16 cellular contexts compared by ENCODE assay signal in genomic region chr3:13850161-13850945, GRCh38. TPM values are rescaled to one million over a fixed set of nuclear protein-coding genes. Genes with fewer than 3 reads are reported as not detected.
DNase-seq lines count a peak whose midpoint lies in the region; ATAC-seq, FAIRE-seq and TF ChIP-seq lines count a peak whose summit lies in the region.
"Had no signal": no experiment of that assay in that cellular context is flagged by ENCODE, and none has a peak within 500 bp of the region (broad histone marks: within the 10 kb centered on the region; RNA-seq: fewer than 3 reads in every experiment).

No MANE protein-coding gene starts in this region.

- no peak overlapping the region for H2AK5ac ChIP-seq in mesenchymal stem cell (ENCODE audit: low read length, severe bottlenecking)

- 36% methylated on average over 21 of the region's 21 CpGs for WGBS in mesenchymal stem cell

- TF ChIP-seq CTCF in CD8-positive, alpha-beta T cell (IDR thresholded peaks at IDR 0.05): no peak
- no peak for TF ChIP-seq CTCF in chondrocyte (IDR thresholded peaks at IDR 0.05)
- no peak for TF ChIP-seq CTCF in mesothelial cell of epicardium (IDR thresholded peaks at IDR 0.05; ENCODE audit: unreplicated experiment)

- H3K4me3 ChIP-seq in CD8-positive, alpha-beta T cell (ENCODE audit: low read depth, low read length): no peak overlapping the region
- peak overlapping the region in 1 of 2 experiments; percentile 31 for H3K4me3 ChIP-seq in mesenchymal stem cell (ENCODE audit: insufficient read depth in 1 of 2, low read depth in 1 of 2, low read length in 2 of 2)

- intact Hi-C loops in CD8-positive, alpha-beta T cell (cut with DNase I, micrococcal nuclease): no loop called here

- no peaks in the 10 kb centered on the region for H3K9me3 ChIP-seq in CD8-positive, alpha-beta T cell (ENCODE audit: low read length)
- H3K9me3 ChIP-seq in mesenchymal stem cell (ENCODE audit: control insufficient read depth, low read length): no peaks in the 10 kb centered on the region

- H3K27me3 ChIP-seq in CD8-positive, alpha-beta T cell (ENCODE audit: insufficient read depth, low read length): no peaks in the 10 kb centered on the region
- peaks cover 0 to 25% of the 10 kb centered on the region in 2 experiments for H3K27me3 ChIP-seq in mesenchymal stem cell (ENCODE audit: control insufficient read depth in 1 of 2, insufficient read depth in 1 of 2, low read length in 2 of 2)

- no peak overlapping the region for H3K4me3 Mint-ChIP-seq in CD8-positive, alpha-beta T cell
- H3K4me3 Mint-ChIP-seq in chondrocyte (ENCODE audit: unreplicated experiment) (no peak overlapping the region), mesothelial cell of epicardium (no peak overlapping the region)
- H3K4me3 Mint-ChIP-seq: activated T-cell treated with anti-CD3 and anti-CD28 coated beads, Interleukin-2, amount 50 U/mL, for 24 hours had no signal

- H3K18ac ChIP-seq in mesenchymal stem cell (ENCODE audit: low read depth in 1 of 2, low read length in 2 of 2): no peak overlapping the region

- H3K9ac ChIP-seq in mesenchymal stem cell (ENCODE audit: low read length): no peak overlapping the region

- peaks cover 16% of the 10 kb centered on the region for H3K4me1 Mint-ChIP-seq in CD8-positive, alpha-beta T cell (ENCODE audit: low read depth)
- H3K4me1 Mint-ChIP-seq in chondrocyte (ENCODE audit: low read depth) (no peaks in the 10 kb centered on the region), mesothelial cell of epicardium (peaks cover 14% of the 10 kb centered on the region)

- DNase-seq in CD8-positive, alpha-beta T cell: no peak
- DNase-seq in HTR-8/SVneo (ENCODE audit: insufficient read length, low spot score): peak; percentile 95
- peak; percentile 76 for DNase-seq in chondrocyte (ENCODE audit: low spot score)
- peak; percentile 39 to 65 for DNase-seq in mesothelial cell of epicardium (ENCODE audit: low spot score in 2 of 2, unreplicated experiment in 2 of 2)
- no peak for DNase-seq in mesenchymal stem cell
- DNase-seq in caudate nucleus (lab: John Stamatoyannopoulos, UW): no peak
- DNase-seq in activated CD4-positive, alpha-beta T cell treated with anti-CD3 and anti-CD28 coated beads for 1 hour: no peak
- DNase-seq: activated T-cell treated with anti-CD3 and anti-CD28 coated beads, Interleukin-2, amount 50 U/mL, for 24 hours; anterior cingulate cortex; hippocampal formation; KG1; NCI-H2171 treated with DMSO at 0.1 percent for 48 hours had no signal

- H3K4me1 ChIP-seq in CD8-positive, alpha-beta T cell (ENCODE audit: insufficient read depth, low read length): peaks cover 6% of the 10 kb centered on the region
- H3K4me1 ChIP-seq in mesenchymal stem cell (ENCODE audit: control insufficient read depth, insufficient read depth, low read depth, low read length): peaks cover 7% of the 10 kb centered on the region

- H3K4ac ChIP-seq in mesenchymal stem cell (ENCODE audit: low read depth in 1 of 2, low read length in 2 of 2): no peak overlapping the region

- H2BK15ac ChIP-seq in mesenchymal stem cell (ENCODE audit: low read depth, poor library complexity, severe bottlenecking): no peak overlapping the region

- ATAC-seq in CD8-positive, alpha-beta T cell: no peak
- ATAC-seq in GM18511 (IDR thresholded peaks at IDR 0.05; ENCODE audit: unreplicated experiment): no peak

- H3K27me3 Mint-ChIP-seq in CD8-positive, alpha-beta T cell (ENCODE audit: low read depth): peaks cover 2% of the 10 kb centered on the region
- H3K27me3 Mint-ChIP-seq in chondrocyte (ENCODE audit: low read depth) (peaks cover 15% of the 10 kb centered on the region), mesothelial cell of epicardium (ENCODE audit: low read depth) (no peaks in the 10 kb centered on the region)
- H3K27me3 Mint-ChIP-seq: activated T-cell treated with anti-CD3 and anti-CD28 coated beads, Interleukin-2, amount 50 U/mL, for 24 hours had no signal

- H3K4me2 ChIP-seq in mesenchymal stem cell (ENCODE audit: low read length, poor library complexity, severe bottlenecking): no peak overlapping the region

- H2BK120ac ChIP-seq in mesenchymal stem cell (ENCODE audit: low read depth, low read length): no peak overlapping the region

- H3K27ac Mint-ChIP-seq in CD8-positive, alpha-beta T cell: peak overlapping the region; percentile 55
- H3K27ac Mint-ChIP-seq in chondrocyte (ENCODE audit: unreplicated experiment): no peak overlapping the region
- peak overlapping the region; percentile 76 for H3K27ac Mint-ChIP-seq in mesothelial cell of epicardium
- H3K27ac Mint-ChIP-seq: activated T-cell treated with anti-CD3 and anti-CD28 coated beads, Interleukin-2, amount 50 U/mL, for 24 hours had no signal

- no peaks in the 10 kb centered on the region for H3K79me1 ChIP-seq in mesenchymal stem cell (replicated peaks; ENCODE audit: low read length, poor library complexity, severe bottlenecking)

- no peak overlapping the region for H4K91ac ChIP-seq in mesenchymal stem cell (ENCODE audit: low read length)

- no peak overlapping the region for H3K27ac ChIP-seq in CD8-positive, alpha-beta T cell (ENCODE audit: low read depth, low read length)
- no peak overlapping the region for H3K27ac ChIP-seq in mesenchymal stem cell (ENCODE audit: low read length, poor library complexity, severe bottlenecking)
- H3K27ac ChIP-seq in caudate nucleus (ENCODE audit: low read depth, low read length): no peak overlapping the region
- H3K27ac ChIP-seq: VCaP had no signal

- H3K36me3 Mint-ChIP-seq in CD8-positive, alpha-beta T cell: peaks cover 11% of the 10 kb centered on the region
- H3K36me3 Mint-ChIP-seq in chondrocyte (ENCODE audit: low read depth): no peaks in the 10 kb centered on the region
- H3K36me3 Mint-ChIP-seq in mesothelial cell of epicardium: no peaks in the 10 kb centered on the region

- no peak overlapping the region for H4K8ac ChIP-seq in mesenchymal stem cell (ENCODE audit: low read length)

- no peaks in the 10 kb centered on the region for H3K36me3 ChIP-seq in CD8-positive, alpha-beta T cell (ENCODE audit: insufficient read depth, low read length)
- H3K36me3 ChIP-seq in mesenchymal stem cell (ENCODE audit: control insufficient read depth in 1 of 2, insufficient read depth in 2 of 2, low read depth in 1 of 2, low read length in 2 of 2): no peaks in the 10 kb centered on the region

- no peak overlapping the region for H2BK5ac ChIP-seq in mesenchymal stem cell (ENCODE audit: low read depth, low read length, poor library complexity, severe bottlenecking)

- H2AFZ ChIP-seq in mesenchymal stem cell (ENCODE audit: low read depth, low read length): no peak overlapping the region

- peak; percentile 94 for FAIRE-seq in HTR-8/SVneo (lab: Jason Lieb, UNC)
- FAIRE-seq: endometrium, G401.6 had no signal

- no peaks in the 10 kb centered on the region for H3K9me3 Mint-ChIP-seq in CD8-positive, alpha-beta T cell
- H3K9me3 Mint-ChIP-seq in chondrocyte (ENCODE audit: low read depth) (no peaks in the 10 kb centered on the region), mesothelial cell of epicardium (peaks cover 3% of the 10 kb centered on the region)
- H3K9me3 Mint-ChIP-seq: activated T-cell treated with anti-CD3 and anti-CD28 coated beads, Interleukin-2, amount 50 U/mL, for 24 hours had no signal

- CTCF ChIA-PET in CD8-positive, alpha-beta T cell (lab: Charles Lee): interaction anchor here (0.9 to 1.6 kb wide), 5 partner anchors 21 to 193 kb away, joined by 3 read pairs; no protein-coding TSS in a partner anchor

- no peak overlapping the region for H3K14ac ChIP-seq in mesenchymal stem cell (ENCODE audit: low read length in 2 of 2)

- POLR2A ChIA-PET in CD8-positive, alpha-beta T cell (lab: Charles Lee): no interaction called here

- no peak overlapping the region for H2BK12ac ChIP-seq in mesenchymal stem cell (ENCODE audit: low read length in 2 of 2)

- H3K23ac ChIP-seq in mesenchymal stem cell (ENCODE audit: low read length in 2 of 2): no peak overlapping the region

RNA-seq across cellular contexts. Expression of gene WNT7A, which starts 29.5 kb away (rescaled TPM):
- 1 to 10 TPM; 5.1 to 5.4 TPM for total RNA-seq in CD8-positive, alpha-beta T cell
- total RNA-seq in chondrocyte: not detected in 3 replicates
- 0.89 to 1.0 TPM (median 0.99 TPM) in 3 replicates for total RNA-seq in mesothelial cell of epicardium
- polyA plus RNA-seq in mesenchymal stem cell (2013, experiment 1 of 2): not detected
- not detected for polyA plus RNA-seq in mesenchymal stem cell (2013, experiment 2 of 2)

Comparison
In these comparisons a context has a peak if more than half of its experiments do, and no peak if none do; other contexts are left out.
1. DNase-seq: peak in HTR-8/SVneo (single experiment), chondrocyte (single experiment) and mesothelial cell of epicardium (2 of 2); none in CD8-positive, alpha-beta T cell (0 of 7), mesenchymal stem cell (single experiment), caudate nucleus (0 of 61) and activated CD4-positive, alpha-beta T cell treated with anti-CD3 and anti-CD28 coated beads for 1 hour (single experiment).